ENCODE assay signal across 8 cellular contexts in genomic region chr9:78601957-78602565, GRCh38.
DNase-seq lines count a peak whose midpoint lies in the region; ATAC-seq and TF ChIP-seq lines count a peak whose summit lies in the region.

No MANE protein-coding gene starts in this region.

- H3K4me3 ChIP-seq in Karpas-422 (ENCODE audit: low read length) (no peak overlapping the region), Panc1 (ENCODE audit: low read depth in 2 of 2, low read length in 2 of 2) (no peak overlapping the region), trophoblast cell (ENCODE audit: low read depth, low read length) (no peak overlapping the region), aorta (ENCODE audit: low read length in 2 of 2) (no peak overlapping the region)

- TF ChIP-seq CTCF in Panc1 (IDR thresholded peaks at IDR 0.05), result peak; percentile 75

- in situ Hi-C loops in Panc1 (cut with HindIII; ENCODE audit: low pct_unique_long_range_greater_than_20kb, low sequenced_read_pairs), result no loop called here

- H3K9me2 ChIP-seq in Karpas-422 (replicated peaks; ENCODE audit: insufficient read depth, low read length), result no peaks in the 10 kb centered on the region

- no peak overlapping the region for H4K8ac ChIP-seq in trophoblast cell (ENCODE audit: low read depth, low read length)

- H2BK12ac ChIP-seq in trophoblast cell (ENCODE audit: low read length), result no peak overlapping the region

- peak; percentile 63 for DNase-seq in DMS 273 treated with DMSO at 0.1 percent for 48 hours (lab: John Stamatoyannopoulos, UW)
- peak; percentile 75 for DNase-seq in Karpas-422
- peak; percentile 39 for DNase-seq in Panc1 (ENCODE audit: low read depth, low spot score)
- peak; percentile 44 to 74 for DNase-seq in trophoblast cell
- DNase-seq in aorta, result no peak
- no peak for DNase-seq in central memory CD4-positive, alpha-beta T cell

- H2BK5ac ChIP-seq in trophoblast cell (ENCODE audit: low read depth, low read length, poor library complexity), result no peak overlapping the region

- peaks cover 4% of the 10 kb centered on the region for H3K79me1 ChIP-seq in trophoblast cell (ENCODE audit: low read length)

- ATAC-seq in GM18907 (IDR thresholded peaks at IDR 0.05; ENCODE audit: unreplicated experiment) (peak; percentile 78), Panc1 (no peak), esophagus mucosa (peak; percentile 81), aorta (ENCODE audit: low FRiP score) (no peak)

- H3K9ac ChIP-seq in Karpas-422 (ENCODE audit: low read length) (no peak overlapping the region), trophoblast cell (ENCODE audit: low read length) (no peak overlapping the region)

- H4K12ac ChIP-seq in trophoblast cell (ENCODE audit: low read depth, low read length), result no peak overlapping the region

- H3K14ac ChIP-seq in trophoblast cell (ENCODE audit: low read length), result no peak overlapping the region

- H3K27me3 ChIP-seq in Karpas-422 (ENCODE audit: low read length) (no peaks in the 10 kb centered on the region), Panc1 (ENCODE audit: control insufficient read depth, insufficient read depth, low read length) (no peaks in the 10 kb centered on the region), trophoblast cell (ENCODE audit: insufficient read depth, low read length) (no peaks in the 10 kb centered on the region), aorta (ENCODE audit: control insufficient read depth in 1 of 2, insufficient read depth in 2 of 2, low read length in 1 of 2) (no peaks in the 10 kb centered on the region)

- no peak overlapping the region for H2BK120ac ChIP-seq in trophoblast cell (ENCODE audit: insufficient read depth, low read length, poor library complexity)

- POLR2A ChIA-PET in Panc1 (lab: Charles Lee), result no interaction called here

- H3K79me2 ChIP-seq in Karpas-422 (ENCODE audit: low read length), result no peaks in the 10 kb centered on the region
- no peaks in the 10 kb centered on the region for H3K79me2 ChIP-seq in trophoblast cell (ENCODE audit: control insufficient read depth, insufficient read depth, low read length, poor library complexity)

- intact Hi-C loops in Panc1 (cut with micrococcal nuclease; ENCODE audit: unreplicated experiment) (no loop called here), aorta (cut with DNase I) (no loop called here)

- no peak overlapping the region for H3K27ac ChIP-seq in Karpas-422 (ENCODE audit: low read length)
- H3K27ac ChIP-seq in Panc1 (ENCODE audit: low read length), result no peak overlapping the region
- H3K27ac ChIP-seq in trophoblast cell (ENCODE audit: low read depth, low read length), result no peak overlapping the region
- no peak overlapping the region for H3K27ac ChIP-seq in aorta (ENCODE audit: low read depth in 1 of 2, low read length in 2 of 2)

- no TSS peak for BruUV-seq in Panc1 (replicated peaks; lab: Mats Ljungman, UMichigan)

- H3K23ac ChIP-seq in trophoblast cell (ENCODE audit: low read length), result no peak overlapping the region

- no peak overlapping the region for H2AK5ac ChIP-seq in trophoblast cell (ENCODE audit: low read length)

- H4K20me1 ChIP-seq in Karpas-422 (ENCODE audit: insufficient read depth, low read depth, low read length), result no peaks in the 10 kb centered on the region

- H3K4me1 ChIP-seq in Karpas-422 (ENCODE audit: low read length) (no peaks in the 10 kb centered on the region), Panc1 (ENCODE audit: control insufficient read depth, insufficient read depth, low read length) (no peaks in the 10 kb centered on the region), trophoblast cell (ENCODE audit: control insufficient read depth in 1 of 2, insufficient read depth in 2 of 2, low read length in 2 of 2) (peaks cover 4% of the 10 kb centered on the region in 2 experiments), aorta (ENCODE audit: control insufficient read depth in 1 of 2, insufficient read depth in 2 of 2, low read length in 2 of 2) (no peaks in the 10 kb centered on the region)

- no peak overlapping the region for H3K4me2 ChIP-seq in Karpas-422 (ENCODE audit: low read depth, low read length, poor library complexity, severe bottlenecking)
- no peak overlapping the region for H3K4me2 ChIP-seq in trophoblast cell (ENCODE audit: low read length)

- no peaks in the 10 kb centered on the region for H3K9me3 ChIP-seq in Karpas-422 (ENCODE audit: low read length)
- H3K9me3 ChIP-seq in Panc1 (ENCODE audit: control insufficient read depth, insufficient read depth, low read depth, low read length), result no peaks in the 10 kb centered on the region
- no peaks in the 10 kb centered on the region for H3K9me3 ChIP-seq in trophoblast cell (ENCODE audit: insufficient read depth, low read depth, low read length)
- H3K9me3 ChIP-seq in aorta (ENCODE audit: control insufficient read depth, low read length), result no peaks in the 10 kb centered on the region

- CTCF ChIA-PET in Panc1 (lab: Charles Lee), result no interaction called here

- WGBS in trophoblast cell (ENCODE audit: extremely low coverage, insufficient coverage, insufficient read length), result no CpG with 5 or more reads among the region's 7 CpGs
- 16 to 18% methylated on average over 7 of the region's 7 CpGs for WGBS in aorta, 2 donors

- H3K36me3 ChIP-seq in Karpas-422 (ENCODE audit: insufficient read depth, low read length) (no peaks in the 10 kb centered on the region), Panc1 (ENCODE audit: control insufficient read depth, insufficient read depth, low read length) (no peaks in the 10 kb centered on the region), trophoblast cell (ENCODE audit: control insufficient read depth in 1 of 2, insufficient read depth in 2 of 2, low read length in 2 of 2) (no peaks in the 10 kb centered on the region), aorta (ENCODE audit: control insufficient read depth in 1 of 2, insufficient read depth in 2 of 2, low read length in 1 of 2) (no peaks in the 10 kb centered on the region)

- H2AFZ ChIP-seq in Karpas-422 (ENCODE audit: low read length) (no peak overlapping the region), trophoblast cell (ENCODE audit: insufficient read depth, low read length, poor library complexity) (no peak overlapping the region)

- no peak overlapping the region for H4K91ac ChIP-seq in trophoblast cell (ENCODE audit: low read depth, low read length)

- no peak overlapping the region for H3K18ac ChIP-seq in trophoblast cell (ENCODE audit: low read length)

- H3K4ac ChIP-seq in trophoblast cell (ENCODE audit: low read depth, low read length), result no peak overlapping the region

Comparison
In these comparisons a context has a peak if more than half of its experiments do, and no peak if none do; other contexts are left out.
1. DNase-seq: peak in DMS 273 treated with DMSO at 0.1 percent for 48 hours (single experiment), Karpas-422 (single experiment), Panc1 (single experiment) and trophoblast cell (2 of 2); none in aorta (0 of 2) and central memory CD4-positive, alpha-beta T cell (single experiment).
2. ATAC-seq: peak in GM18907 (single experiment) and esophagus mucosa (single experiment); none in Panc1 (single experiment) and aorta (single experiment).